ENCODE assay signal across 10 cellular contexts in the genomic region with DNA sequence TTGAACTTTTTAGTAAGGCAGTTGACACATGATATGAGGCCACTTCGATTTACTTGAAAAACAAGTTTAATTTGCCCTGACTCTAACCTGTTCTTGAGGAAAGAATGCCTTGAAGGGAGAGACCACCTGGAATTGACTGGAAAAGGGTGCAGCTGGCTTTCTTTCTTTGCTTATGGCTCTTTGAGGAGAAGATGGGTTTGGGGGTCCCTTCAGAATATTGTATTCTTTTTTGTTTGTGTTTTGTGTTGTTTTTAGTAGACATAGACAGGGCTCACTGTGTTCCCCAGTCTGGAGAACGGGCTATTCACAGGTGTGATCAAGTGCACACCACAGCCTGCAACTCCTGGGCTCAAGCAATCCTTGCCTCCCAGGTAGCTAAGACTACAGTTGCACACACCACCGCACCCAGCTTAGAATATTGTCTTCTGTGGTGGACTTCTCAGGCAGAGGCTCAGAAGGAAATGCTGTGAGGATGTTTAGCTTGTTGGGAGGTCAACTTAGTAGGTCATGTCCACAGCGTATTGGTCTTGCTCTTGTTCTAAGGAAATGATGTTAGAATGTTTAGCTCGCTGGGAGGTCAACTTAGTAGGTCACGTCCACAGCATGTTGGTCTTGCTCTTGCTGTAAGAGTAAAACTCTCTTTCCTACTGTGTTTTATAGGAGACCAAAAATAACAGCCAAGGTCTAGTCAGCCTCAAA. TPM values are rescaled to one million over a fixed set of nuclear protein-coding genes. Genes with fewer than 3 reads are reported as not detected.
DNase-seq lines count a peak whose midpoint lies in the region; ATAC-seq, FAIRE-seq and TF ChIP-seq lines count a peak whose summit lies in the region.
"Had no signal": no experiment of that assay in that cellular context is flagged by ENCODE, and none has a peak within 500 bp of the region (broad histone marks: within the 10 kb centered on the region; RNA-seq: fewer than 3 reads in every experiment).

No MANE protein-coding gene starts in this region.

- no peak overlapping the region for H3K27ac ChIP-seq in keratinocyte (ENCODE audit: control insufficient read depth, insufficient read depth, low read length)

- H3K36me3 Mint-ChIP-seq in activated CD4-positive, alpha-beta T cell treated with anti-CD3 and anti-CD28 coated beads for 36 hours (ENCODE audit: low read depth): peaks cover 44% of the 10 kb centered on the region
- H3K36me3 Mint-ChIP-seq in activated T-helper 2 cell treated with anti-CD3 and anti-CD28 coated beads, Interferon-gamma antibody, Interleukin-2, Interleukin-4, amounts not matched to agents 10 μg/mL and 5 μg/mL and 100 μg/mL, durations not matched to agents 14 hours and 24 hours and 36 hours (ENCODE audit: low read depth): peaks cover 55% of the 10 kb centered on the region

- peak overlapping the region; percentile 90 for H3K9ac ChIP-seq in keratinocyte (ENCODE audit: control insufficient read depth, extremely low read depth, insufficient read depth, low read length)

- DNase-seq in activated CD4-positive, alpha-beta T cell treated with anti-CD3 and anti-CD28 coated beads for 36 hours: no peak
- no peak for DNase-seq in activated CD4-positive, alpha-beta T cell treated with anti-CD3 and anti-CD28 coated beads for 4 hours
- DNase-seq in activated T-helper 2 cell treated with anti-CD3 and anti-CD28 coated beads, Interferon-gamma antibody, Interleukin-2, Interleukin-4, amounts not matched to agents 10 μg/mL and 5 μg/mL and 100 μg/mL, durations not matched to agents 14 hours and 24 hours and 36 hours (ENCODE audit: low spot score): no peak
- no peak for DNase-seq in keratinocyte (ENCODE audit: low read depth, low spot score)
- DNase-seq in stimulated activated naive CD8-positive, alpha-beta T cell treated with anti-CD3 and anti-CD28 coated beads, Interleukin-15, amount 100 ng/mL, for 72 hours: no peak
- no peak for DNase-seq in MG63
- no peak for DNase-seq in DMS 273 treated with DMSO at 0.1 percent for 48 hours (lab: John Stamatoyannopoulos, UW)

- peaks cover 15% of the 10 kb centered on the region for H3K4me1 ChIP-seq in keratinocyte (ENCODE audit: control insufficient read depth, extremely low read depth, insufficient read depth, low read length)

- dilution Hi-C loops in keratinocyte (cut with MboI; ENCODE audit: extremely low pct_ligation_motif_present, low sequenced_read_pairs): no loop called here

- no peak overlapping the region for H3K27ac Mint-ChIP-seq in activated CD4-positive, alpha-beta T cell treated with anti-CD3 and anti-CD28 coated beads for 36 hours
- peak overlapping the region; percentile 99 for H3K27ac Mint-ChIP-seq in activated T-helper 2 cell treated with anti-CD3 and anti-CD28 coated beads, Interferon-gamma antibody, Interleukin-2, Interleukin-4, amounts not matched to agents 10 μg/mL and 5 μg/mL and 100 μg/mL, durations not matched to agents 14 hours and 24 hours and 36 hours
- peak overlapping the region; percentile 87 to 99 for H3K27ac Mint-ChIP-seq in stimulated activated naive CD8-positive, alpha-beta T cell treated with anti-CD3 and anti-CD28 coated beads, Interleukin-15, amount 100 ng/mL, for 72 hours

- H3K36me3 ChIP-seq in keratinocyte (ENCODE audit: control insufficient read depth in 2 of 2, extremely low read depth in 1 of 2, insufficient read depth in 2 of 2, low read length in 2 of 2) (peaks cover 19 to 30% of the 10 kb centered on the region in 2 experiments), MG63 (no peaks in the 10 kb centered on the region)

- ATAC-seq in activated CD4-positive, alpha-beta T cell treated with anti-CD3 and anti-CD28 coated beads for 36 hours: no peak
- no peak for ATAC-seq in stimulated activated naive CD8-positive, alpha-beta T cell treated with anti-CD3 and anti-CD28 coated beads, Interleukin-15, amount 100 ng/mL, for 72 hours
- ATAC-seq in HG02973 (IDR thresholded peaks at IDR 0.05; ENCODE audit: unreplicated experiment): no peak

- no peaks in the 10 kb centered on the region for H3K9me1 ChIP-seq in keratinocyte (ENCODE audit: control insufficient read depth, extremely low read depth, insufficient read depth, low read length)

- POLR2A ChIA-PET in activated CD4-positive, alpha-beta T cell treated with anti-CD3 and anti-CD28 coated beads for 36 hours (lab: Charles Lee): interaction anchor here (0.9 to 1.1 kb wide), 4 partner anchors 20 to 36 kb away, joined by 3 to 5 read pairs (median 4); a partner anchor contains a TSS

- H3K27me3 ChIP-seq in keratinocyte (ENCODE audit: control insufficient read depth, extremely low read depth, insufficient read depth, low read length) (no peaks in the 10 kb centered on the region), MG63 (no peaks in the 10 kb centered on the region)

- H3K9me3 ChIP-seq in keratinocyte (ENCODE audit: control insufficient read depth, low read depth, low read length): no peaks in the 10 kb centered on the region
- H3K9me3 ChIP-seq in MG63: no peaks in the 10 kb centered on the region

- H2AFZ ChIP-seq in keratinocyte (ENCODE audit: control insufficient read depth, low read length): no peak overlapping the region

- H3K4me1 Mint-ChIP-seq in activated CD4-positive, alpha-beta T cell treated with anti-CD3 and anti-CD28 coated beads for 36 hours: peaks cover 25% of the 10 kb centered on the region
- peaks cover 27% of the 10 kb centered on the region for H3K4me1 Mint-ChIP-seq in activated T-helper 2 cell treated with anti-CD3 and anti-CD28 coated beads, Interferon-gamma antibody, Interleukin-2, Interleukin-4, amounts not matched to agents 10 μg/mL and 5 μg/mL and 100 μg/mL, durations not matched to agents 14 hours and 24 hours and 36 hours (ENCODE audit: low read depth)
- peaks cover 22% of the 10 kb centered on the region for H3K4me1 Mint-ChIP-seq in stimulated activated naive CD8-positive, alpha-beta T cell treated with anti-CD3 and anti-CD28 coated beads, Interleukin-15, amount 100 ng/mL, for 72 hours

- H3K9me3 Mint-ChIP-seq in activated CD4-positive, alpha-beta T cell treated with anti-CD3 and anti-CD28 coated beads for 36 hours (ENCODE audit: low read depth): no peaks in the 10 kb centered on the region
- no peaks in the 10 kb centered on the region for H3K9me3 Mint-ChIP-seq in activated T-helper 2 cell treated with anti-CD3 and anti-CD28 coated beads, Interferon-gamma antibody, Interleukin-2, Interleukin-4, amounts not matched to agents 10 μg/mL and 5 μg/mL and 100 μg/mL, durations not matched to agents 14 hours and 24 hours and 36 hours
- no peaks in the 10 kb centered on the region for H3K9me3 Mint-ChIP-seq in stimulated activated naive CD8-positive, alpha-beta T cell treated with anti-CD3 and anti-CD28 coated beads, Interleukin-15, amount 100 ng/mL, for 72 hours

- H4K20me1 ChIP-seq in keratinocyte (ENCODE audit: control insufficient read depth, extremely low read depth, insufficient read depth, low read length): no peaks in the 10 kb centered on the region

- H3K4me3 ChIP-seq in keratinocyte (ENCODE audit: control insufficient read depth in 2 of 3, extremely low read depth in 1 of 3, insufficient read depth in 2 of 3, low read depth in 1 of 3, low read length in 3 of 3) (peak overlapping the region in 1 of 3 experiments; percentile 74), MG63 (no peak overlapping the region)

- H3K4me3 Mint-ChIP-seq in activated CD4-positive, alpha-beta T cell treated with anti-CD3 and anti-CD28 coated beads for 36 hours: peak overlapping the region; percentile 85
- peak overlapping the region; percentile 98 for H3K4me3 Mint-ChIP-seq in activated T-helper 2 cell treated with anti-CD3 and anti-CD28 coated beads, Interferon-gamma antibody, Interleukin-2, Interleukin-4, amounts not matched to agents 10 μg/mL and 5 μg/mL and 100 μg/mL, durations not matched to agents 14 hours and 24 hours and 36 hours (ENCODE audit: low read depth)
- peak overlapping the region; percentile 94 to 97 for H3K4me3 Mint-ChIP-seq in stimulated activated naive CD8-positive, alpha-beta T cell treated with anti-CD3 and anti-CD28 coated beads, Interleukin-15, amount 100 ng/mL, for 72 hours

- intact Hi-C loops in activated CD4-positive, alpha-beta T cell treated with anti-CD3 and anti-CD28 coated beads for 36 hours (cut with DNase I, micrococcal nuclease): loop anchor here in 1 of 2 experiments (10.0 kb wide), 1 partner anchor 1021 kb away; a partner anchor contains a TSS
- intact Hi-C loops in activated T-helper 2 cell treated with anti-CD3 and anti-CD28 coated beads, Interferon-gamma antibody, Interleukin-2, Interleukin-4, amounts not matched to agents 10 μg/mL and 5 μg/mL and 100 μg/mL, durations not matched to agents 14 hours and 24 hours and 36 hours (cut with micrococcal nuclease): loop anchor here (10.0 kb wide), 1 partner anchor 791 kb away; a partner anchor contains a TSS

- H3K4me2 ChIP-seq in keratinocyte (ENCODE audit: control insufficient read depth, extremely low read depth, insufficient read depth, low read depth, low read length): peak overlapping the region; percentile 71

- CTCF ChIA-PET in activated CD4-positive, alpha-beta T cell treated with anti-CD3 and anti-CD28 coated beads for 36 hours (lab: Charles Lee): interaction anchor here (0.6 to 3.3 kb wide), 9 partner anchors 8 to 180 kb away, joined by 3 to 31 read pairs (median 4); a partner anchor contains a TSS

- H3K79me2 ChIP-seq in keratinocyte (ENCODE audit: control insufficient read depth, insufficient read depth, low read length): no peaks in the 10 kb centered on the region

- H3K27me3 Mint-ChIP-seq in activated CD4-positive, alpha-beta T cell treated with anti-CD3 and anti-CD28 coated beads for 36 hours: no peaks in the 10 kb centered on the region
- no peaks in the 10 kb centered on the region for H3K27me3 Mint-ChIP-seq in activated T-helper 2 cell treated with anti-CD3 and anti-CD28 coated beads, Interferon-gamma antibody, Interleukin-2, Interleukin-4, amounts not matched to agents 10 μg/mL and 5 μg/mL and 100 μg/mL, durations not matched to agents 14 hours and 24 hours and 36 hours (ENCODE audit: low read depth)
- no peaks in the 10 kb centered on the region for H3K27me3 Mint-ChIP-seq in stimulated activated naive CD8-positive, alpha-beta T cell treated with anti-CD3 and anti-CD28 coated beads, Interleukin-15, amount 100 ng/mL, for 72 hours

- no peak for TF ChIP-seq CTCF in keratinocyte (optimal IDR thresholded peaks at IDR 0.05 in 1 of 3, IDR thresholded peaks at IDR 0.05 in 1 of 3, conservative IDR thresholded peaks at IDR 0.05 in 1 of 3; ENCODE audit: extremely low read depth in 1 of 3, insufficient read depth in 2 of 3, low read length in 3 of 3)

- FAIRE-seq in keratinocyte (lab: Jason Lieb, UNC): no peak
- FAIRE-seq: GM19239 had no signal

RNA-seq across cellular contexts. Expression of a gene that starts 1.5 kb away (rescaled TPM):
- 1 to 10 TPM; 1.5 to 1.6 TPM for total RNA-seq in activated CD4-positive, alpha-beta T cell treated with anti-CD3 and anti-CD28 coated beads for 36 hours
- 1.6 and 1.8 TPM in 2 replicates for total RNA-seq in activated T-helper 2 cell treated with anti-CD3 and anti-CD28 coated beads, Interferon-gamma antibody, Interleukin-2, Interleukin-4, amounts not matched to agents 10 μg/mL and 5 μg/mL and 100 μg/mL, durations not matched to agents 14 hours and 24 hours and 36 hours
- polyA plus RNA-seq in keratinocyte: 0.29 to 0.72 TPM (median 0.39 TPM) in 3 replicates
- not detected for polyA plus RNA-seq in keratinocyte (2011; ENCODE audit: low read depth)
- 0.42 and 0.43 TPM in 2 replicates for polyA plus RNA-seq in keratinocyte (2011; cell fraction: cytosol; rRNA removed)
- polyA plus RNA-seq in keratinocyte (2011; cell fraction: nucleus; rRNA removed): 0.37 and 0.53 TPM in 2 replicates
- 0.38 and 0.58 TPM in 2 replicates for polyA plus RNA-seq in keratinocyte (2012; ENCODE audit: low replicate concordance)
- 0.20 TPM in 1 of 3 replicates, not detected in the others for polyA minus RNA-seq in keratinocyte
- polyA minus RNA-seq in keratinocyte (2011; cell fraction: cytosol; rRNA and poly(A)+ RNA removed): not detected
- 0.23 and 1.2 TPM in 2 replicates for polyA minus RNA-seq in keratinocyte (2011; cell fraction: nucleus; rRNA and poly(A)+ RNA removed)
- total RNA-seq in MG63 (2014; rRNA removed; shearing (Covaris generic); ENCODE audit: low replicate concordance): 1.9 and 4.9 TPM in 2 replicates

RNA-seq across cellular contexts. Expression of a gene that starts 1.7 kb away (rescaled TPM):
- 10 to 100 TPM; 74.0 to 86.2 TPM for total RNA-seq in activated CD4-positive, alpha-beta T cell treated with anti-CD3 and anti-CD28 coated beads for 36 hours
- 67.2 and 77.3 TPM in 2 replicates for total RNA-seq in activated T-helper 2 cell treated with anti-CD3 and anti-CD28 coated beads, Interferon-gamma antibody, Interleukin-2, Interleukin-4, amounts not matched to agents 10 μg/mL and 5 μg/mL and 100 μg/mL, durations not matched to agents 14 hours and 24 hours and 36 hours
- 23.5 to 34.4 TPM (median 25.9 TPM) in 3 replicates for polyA plus RNA-seq in keratinocyte
- polyA plus RNA-seq in keratinocyte (2011; ENCODE audit: low read depth): 44.5 TPM
- polyA plus RNA-seq in keratinocyte (2011; cell fraction: cytosol; rRNA removed): 18.4 and 23.1 TPM in 2 replicates
- 22.3 and 23.0 TPM in 2 replicates for polyA plus RNA-seq in keratinocyte (2011; cell fraction: nucleus; rRNA removed)
- 25.8 and 28.5 TPM in 2 replicates for polyA plus RNA-seq in keratinocyte (2012; ENCODE audit: low replicate concordance)
- polyA minus RNA-seq in keratinocyte: 27.6 to 39.5 TPM (median 36.7 TPM) in 3 replicates
- polyA minus RNA-seq in keratinocyte (2011; cell fraction: cytosol; rRNA and poly(A)+ RNA removed): 33.0 TPM
- polyA minus RNA-seq in keratinocyte (2011; cell fraction: nucleus; rRNA and poly(A)+ RNA removed): 15.6 and 25.8 TPM in 2 replicates
- 22.7 and 64.7 TPM in 2 replicates for total RNA-seq in MG63 (2014; rRNA removed; shearing (Covaris generic); ENCODE audit: low replicate concordance)

RNA-seq across cellular contexts. Expression of a gene that starts 14.2 kb away (rescaled TPM):
- under 1 TPM in 1 of 2 experiments, not detected in 1; 0.53 TPM for total RNA-seq in activated CD4-positive, alpha-beta T cell treated with anti-CD3 and anti-CD28 coated beads for 36 hours
- 1.0 and 1.2 TPM in 2 replicates for total RNA-seq in activated T-helper 2 cell treated with anti-CD3 and anti-CD28 coated beads, Interferon-gamma antibody, Interleukin-2, Interleukin-4, amounts not matched to agents 10 μg/mL and 5 μg/mL and 100 μg/mL, durations not matched to agents 14 hours and 24 hours and 36 hours
- 0.13 TPM in 1 of 3 replicates, not detected in the others for polyA plus RNA-seq in keratinocyte
- polyA plus RNA-seq in keratinocyte (2011; ENCODE audit: low read depth): not detected
- polyA plus RNA-seq in keratinocyte (2011; cell fraction: cytosol; rRNA removed): not detected in 2 replicates
- polyA plus RNA-seq in keratinocyte (2011; cell fraction: nucleus; rRNA removed): 0.38 and 0.51 TPM in 2 replicates
- polyA plus RNA-seq in keratinocyte (2012; ENCODE audit: low replicate concordance): 0.61 TPM in 1 of 2 replicates, not detected in the other
- polyA minus RNA-seq in keratinocyte: 0.49 TPM in 1 of 3 replicates, not detected in the others
- polyA minus RNA-seq in keratinocyte (2011; cell fraction: cytosol; rRNA and poly(A)+ RNA removed): not detected
- polyA minus RNA-seq in keratinocyte (2011; cell fraction: nucleus; rRNA and poly(A)+ RNA removed): not detected in 2 replicates
- 0.79 TPM in 1 of 2 replicates, not detected in the other for total RNA-seq in MG63 (2014; rRNA removed; shearing (Covaris generic); ENCODE audit: low replicate concordance)
- total RNA-seq: RPMI7951 had no signal

RNA-seq across cellular contexts. Expression of a gene that starts 19.7 kb away (rescaled TPM):
- 100 to 1,000 TPM; 414 to 418 TPM for total RNA-seq in activated CD4-positive, alpha-beta T cell treated with anti-CD3 and anti-CD28 coated beads for 36 hours
- total RNA-seq in activated T-helper 2 cell treated with anti-CD3 and anti-CD28 coated beads, Interferon-gamma antibody, Interleukin-2, Interleukin-4, amounts not matched to agents 10 μg/mL and 5 μg/mL and 100 μg/mL, durations not matched to agents 14 hours and 24 hours and 36 hours: 340 and 342 TPM in 2 replicates
- polyA plus RNA-seq in keratinocyte: 46.7 to 176 TPM (median 75.1 TPM) in 3 replicates
- polyA plus RNA-seq in keratinocyte (2011; ENCODE audit: low read depth): 101 TPM
- polyA plus RNA-seq in keratinocyte (2011; cell fraction: cytosol; rRNA removed): 65.1 and 74.1 TPM in 2 replicates
- polyA plus RNA-seq in keratinocyte (2011; cell fraction: nucleus; rRNA removed): 57.5 and 68.1 TPM in 2 replicates
- 70.7 and 129 TPM in 2 replicates for polyA plus RNA-seq in keratinocyte (2012; ENCODE audit: low replicate concordance)
- 24.9 to 28.0 TPM (median 26.8 TPM) in 3 replicates for polyA minus RNA-seq in keratinocyte
- 14.2 TPM for polyA minus RNA-seq in keratinocyte (2011; cell fraction: cytosol; rRNA and poly(A)+ RNA removed)
- polyA minus RNA-seq in keratinocyte (2011; cell fraction: nucleus; rRNA and poly(A)+ RNA removed): 6.8 and 10.9 TPM in 2 replicates
- total RNA-seq in MG63 (2014; rRNA removed; shearing (Covaris generic); ENCODE audit: low replicate concordance): 37.5 and 39.3 TPM in 2 replicates

RNA-seq across cellular contexts. Expression of a gene that starts 22.1 kb away (rescaled TPM):
- total RNA-seq in activated CD4-positive, alpha-beta T cell treated with anti-CD3 and anti-CD28 coated beads for 36 hours: 100 to 1,000 TPM; 101 to 115 TPM
- 62.7 and 62.8 TPM in 2 replicates for total RNA-seq in activated T-helper 2 cell treated with anti-CD3 and anti-CD28 coated beads, Interferon-gamma antibody, Interleukin-2, Interleukin-4, amounts not matched to agents 10 μg/mL and 5 μg/mL and 100 μg/mL, durations not matched to agents 14 hours and 24 hours and 36 hours
- 16.6 to 22.9 TPM (median 19.1 TPM) in 3 replicates for polyA plus RNA-seq in keratinocyte
- polyA plus RNA-seq in keratinocyte (2011; ENCODE audit: low read depth): 98.8 TPM
- 9.0 and 15.3 TPM in 2 replicates for polyA plus RNA-seq in keratinocyte (2011; cell fraction: cytosol; rRNA removed)
- 21.3 and 25.2 TPM in 2 replicates for polyA plus RNA-seq in keratinocyte (2011; cell fraction: nucleus; rRNA removed)
- polyA plus RNA-seq in keratinocyte (2012; ENCODE audit: low replicate concordance): 19.1 and 100 TPM in 2 replicates
- 22.9 to 34.5 TPM (median 28.1 TPM) in 3 replicates for polyA minus RNA-seq in keratinocyte
- polyA minus RNA-seq in keratinocyte (2011; cell fraction: cytosol; rRNA and poly(A)+ RNA removed): 29.0 TPM
- 15.1 and 19.9 TPM in 2 replicates for polyA minus RNA-seq in keratinocyte (2011; cell fraction: nucleus; rRNA and poly(A)+ RNA removed)
- total RNA-seq in MG63 (2014; rRNA removed; shearing (Covaris generic); ENCODE audit: low replicate concordance): 6.7 and 27.5 TPM in 2 replicates
